ENCODE assay signal across 17 cellular contexts in the genomic region with DNA sequence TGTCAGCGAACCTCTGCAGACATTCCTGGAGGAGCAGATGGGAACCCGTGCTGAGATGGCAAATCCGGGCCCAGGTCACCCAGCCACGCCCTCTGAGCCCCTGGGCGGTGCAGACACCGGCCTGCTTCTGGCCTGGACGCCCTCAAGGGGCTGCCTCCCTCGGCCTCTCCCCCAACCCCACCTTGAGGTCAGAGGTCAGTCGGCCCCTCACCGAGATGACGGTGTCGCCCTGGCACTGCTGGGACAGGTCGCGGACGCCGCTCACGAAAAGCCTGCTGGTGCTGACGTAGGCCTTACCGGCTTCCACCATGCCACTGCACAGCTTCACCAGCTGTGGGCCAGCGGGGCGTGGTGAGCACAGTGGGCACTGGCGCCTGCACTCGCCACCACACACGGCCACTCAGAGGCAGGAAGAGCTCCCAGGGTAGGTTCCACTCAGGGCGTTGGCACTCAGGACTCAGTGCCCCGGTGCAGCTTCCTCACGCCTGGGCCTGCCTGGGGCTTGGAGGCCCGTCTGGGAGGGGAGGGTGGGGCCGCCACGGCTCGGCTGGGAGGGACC. TPM values are rescaled to one million over a fixed set of nuclear protein-coding genes. Genes with fewer than 3 reads are reported as not detected.
DNase-seq lines count a peak whose midpoint lies in the region; ATAC-seq and TF ChIP-seq lines count a peak whose summit lies in the region.
"Had no signal": no experiment of that assay in that cellular context is flagged by ENCODE, and none has a peak within 500 bp of the region (broad histone marks: within the 10 kb centered on the region; RNA-seq: fewer than 3 reads in every experiment).

No MANE protein-coding gene starts in this region.

- no peak for ATAC-seq in HG02571 (IDR thresholded peaks at IDR 0.05; ENCODE audit: unreplicated experiment)
- ATAC-seq: left ventricle myocardium superior had no signal

- POLR2A ChIA-PET in MCF 10A (lab: Yijun Ruan, JAX): interaction anchor here (1.5 kb wide), 1 partner anchor 11 kb away, joined by 6 read pairs; no protein-coding TSS in a partner anchor

- H3K27me3 ChIP-seq in breast epithelium: no peaks in the 10 kb centered on the region
- no peaks in the 10 kb centered on the region for H3K27me3 ChIP-seq in vagina
- H3K27me3 ChIP-seq: colonic mucosa had no signal

- TF ChIP-seq POLR2A in breast epithelium (IDR thresholded peaks at IDR 0.05) (no peak), vagina (IDR thresholded peaks at IDR 0.05) (no peak)

- H3K4me3 Mint-ChIP-seq in MCF 10A (ENCODE audit: unreplicated experiment): no peak overlapping the region
- H3K4me3 Mint-ChIP-seq: activated CD4-positive, alpha-beta memory T cell treated with anti-CD3 and anti-CD28 coated beads, Interleukin-2, amount 10 ng/mL, durations not matched to agents 7 days and 5 days; activated T-cell treated with anti-CD3 and anti-CD28 coated beads, Interleukin-2, amount 50 U/mL, for 24 hours; stimulated activated naive CD8-positive, alpha-beta T cell treated with anti-CD3 and anti-CD28 coated beads, Interleukin-15, Interleukin-2, amounts not matched to agents 100 ng/mL and 50 ng/mL, for 24 hours had no signal

- no TSS peak for BruUV-seq in MCF 10A (replicated peaks; lab: Mats Ljungman, UMichigan)

- no peaks in the 10 kb centered on the region for H3K9me3 Mint-ChIP-seq in MCF 10A (ENCODE audit: unreplicated experiment)
- H3K9me3 Mint-ChIP-seq: activated CD4-positive, alpha-beta memory T cell treated with anti-CD3 and anti-CD28 coated beads, Interleukin-2, amount 10 ng/mL, durations not matched to agents 7 days and 5 days; activated T-cell treated with anti-CD3 and anti-CD28 coated beads, Interleukin-2, amount 50 U/mL, for 24 hours; stimulated activated naive CD8-positive, alpha-beta T cell treated with anti-CD3 and anti-CD28 coated beads, Interleukin-15, Interleukin-2, amounts not matched to agents 100 ng/mL and 50 ng/mL, for 24 hours had no signal

- intact Hi-C loops in breast epithelium (cut with DNase I; ENCODE audit: low total_unique reads): no loop called here
- intact Hi-C loops in MCF 10A (cut with micrococcal nuclease): no loop called here
- intact Hi-C loops in vagina (cut with DNase I): no loop called here

- H3K36me3 Mint-ChIP-seq in MCF 10A (ENCODE audit: insufficient read depth, unreplicated experiment): peaks cover 11% of the 10 kb centered on the region
- H3K36me3 Mint-ChIP-seq: CD4-positive, CD25-positive, alpha-beta regulatory T cell had no signal

- H3K4me1 Mint-ChIP-seq in MCF 10A (ENCODE audit: insufficient read depth, unreplicated experiment): peaks cover 23% of the 10 kb centered on the region

- no peak for DNase-seq in breast epithelium (ENCODE audit: low spot score in 2 of 2)
- DNase-seq in MCF 10A (ENCODE audit: unreplicated experiment): no peak
- DNase-seq in epithelial cell of esophagus (ENCODE audit: low read depth): peak; percentile 70
- DNase-seq in vagina (ENCODE audit: extremely low spot score in 2 of 2): no peak
- DNase-seq in iPS-NIHi11 (ENCODE audit: low spot score): no peak
- DNase-seq: activated CD4-positive, alpha-beta memory T cell treated with anti-CD3 and anti-CD28 coated beads, Interleukin-2, amount 10 ng/mL, durations not matched to agents 7 days and 5 days; activated naive CD4-positive, alpha-beta T cell treated with anti-CD3 and anti-CD28 coated beads, Interleukin-2, amount 50 U/mL, for 16 hours; activated T-cell treated with anti-CD3 and anti-CD28 coated beads, Interleukin-2, amount 50 U/mL, for 24 hours; CD4-positive, CD25-positive, alpha-beta regulatory T cell; colonic mucosa; left ventricle myocardium superior; NCI-H1436 treated with DMSO at 0.1 percent for 48 hours; NCI-H345; retina; stimulated activated CD4-positive, alpha-beta T cell treated with anti-CD3 and anti-CD28 coated beads, Interleukin-15, amount 100 ng/mL, for 24 hours had no signal

- TF ChIP-seq CTCF in breast epithelium (IDR thresholded peaks at IDR 0.05) (no peak), MCF 10A (IDR thresholded peaks at IDR 0.05; ENCODE audit: unreplicated experiment) (no peak), epithelial cell of esophagus (IDR thresholded peaks at IDR 0.05; ENCODE audit: insufficient read depth, low read depth, low read length, missing control alignments) (no peak), vagina (IDR thresholded peaks at IDR 0.05) (no peak)

- H3K4me3 ChIP-seq in breast epithelium (no peak overlapping the region), epithelial cell of esophagus (ENCODE audit: low read length) (no peak overlapping the region), vagina (peak overlapping the region in 1 of 2 donors; percentile 95)
- H3K4me3 ChIP-seq: colonic mucosa had no signal

- H3K27ac ChIP-seq in breast epithelium (peak overlapping the region; percentile 85 to 86), vagina (peak overlapping the region; percentile 91)
- H3K27ac ChIP-seq: colonic mucosa had no signal

- no peaks in the 10 kb centered on the region for H3K27me3 Mint-ChIP-seq in MCF 10A (ENCODE audit: insufficient read depth, unreplicated experiment)
- H3K27me3 Mint-ChIP-seq: activated CD4-positive, alpha-beta memory T cell treated with anti-CD3 and anti-CD28 coated beads, Interleukin-2, amount 10 ng/mL, durations not matched to agents 7 days and 5 days; activated T-cell treated with anti-CD3 and anti-CD28 coated beads, Interleukin-2, amount 50 U/mL, for 24 hours; CD4-positive, CD25-positive, alpha-beta regulatory T cell; stimulated activated naive CD8-positive, alpha-beta T cell treated with anti-CD3 and anti-CD28 coated beads, Interleukin-15, Interleukin-2, amounts not matched to agents 100 ng/mL and 50 ng/mL, for 24 hours had no signal

- H3K4me1 ChIP-seq in breast epithelium (peaks cover 22 to 26% of the 10 kb centered on the region in 2 donors), vagina (peaks cover 57% of the 10 kb centered on the region)

- H3K36me3 ChIP-seq in breast epithelium (no peaks in the 10 kb centered on the region), vagina (no peaks in the 10 kb centered on the region)
- H3K36me3 ChIP-seq: colonic mucosa had no signal

- CTCF ChIA-PET in MCF 10A (lab: Yijun Ruan, JAX): interaction anchor here (0.7 to 1.0 kb wide), 3 partner anchors 24 to 180 kb away, joined by 3 to 5 read pairs (median 3); no protein-coding TSS in a partner anchor

- H3K9me3 ChIP-seq in breast epithelium: no peaks in the 10 kb centered on the region
- no peaks in the 10 kb centered on the region for H3K9me3 ChIP-seq in vagina
- H3K9me3 ChIP-seq: colonic mucosa had no signal

- H3K27ac Mint-ChIP-seq in MCF 10A (ENCODE audit: low read depth, unreplicated experiment): no peak overlapping the region
- H3K27ac Mint-ChIP-seq: activated CD4-positive, alpha-beta memory T cell treated with anti-CD3 and anti-CD28 coated beads, Interleukin-2, amount 10 ng/mL, durations not matched to agents 7 days and 5 days; CD4-positive, CD25-positive, alpha-beta regulatory T cell; stimulated activated naive CD8-positive, alpha-beta T cell treated with anti-CD3 and anti-CD28 coated beads, Interleukin-15, Interleukin-2, amounts not matched to agents 100 ng/mL and 50 ng/mL, for 24 hours had no signal

RNA-seq across cellular contexts. Expression of a gene that starts 4.7 kb away (rescaled TPM):
- total RNA-seq in breast epithelium (10 to 100 TPM; 19.7 to 33.4 (median 26.9) TPM), MCF 10A (2022) (31.5 and 33.5 TPM in 2 replicates), vagina (68.5 TPM)

RNA-seq across cellular contexts. Expression of a gene that starts 5.4 kb away (rescaled TPM):
- 10 to 100 TPM; 16.0 to 27.5 (median 22.0) TPM for total RNA-seq in breast epithelium
- total RNA-seq in MCF 10A (2022): 15.9 and 27.4 TPM in 2 replicates
- 31.2 TPM for total RNA-seq in vagina

RNA-seq across cellular contexts. Expression of a gene that starts 21.4 kb away (rescaled TPM):
- 100 to 1,000 TPM in 2 of 3 donors, 10 to 100 TPM in 1; 68.6 to 125 (median 119) TPM for total RNA-seq in breast epithelium
- total RNA-seq in MCF 10A (2022): 122 and 129 TPM in 2 replicates
- 142 TPM for total RNA-seq in vagina

RNA-seq across cellular contexts. Expression of a gene that starts 21.6 kb away (rescaled TPM):
- total RNA-seq in breast epithelium: 10 to 100 TPM in 2 of 3 donors, 1 to 10 TPM in 1; 9.0 to 16.4 (median 13.4) TPM
- total RNA-seq in MCF 10A (2022): 19.3 and 21.0 TPM in 2 replicates
- 20.9 TPM for total RNA-seq in vagina

RNA-seq across cellular contexts. Expression of a gene that starts 22.8 kb away (rescaled TPM):
- total RNA-seq in breast epithelium: 1 to 10 TPM in 2 of 3 donors, under 1 TPM in 1; 0.96 to 5.2 (median 4.7) TPM
- 1.8 and 2.2 TPM in 2 replicates for total RNA-seq in MCF 10A (2022)
- 8.6 TPM for total RNA-seq in vagina
